ENCODE assay signal across 8 cellular contexts in genomic region chr16:28951410-28951943, GRCh38. TPM values are rescaled to one million over a fixed set of nuclear protein-coding genes. Genes with fewer than 3 reads are reported as not detected.
DNase-seq lines count a peak whose midpoint lies in the region; ATAC-seq and TF ChIP-seq lines count a peak whose summit lies in the region.

No MANE protein-coding gene starts in this region.

- intact Hi-C loops in vagina (cut with DNase I): no loop called here

- in situ Hi-C loops in astrocyte of the cerebellum (cut with HindIII; ENCODE audit: low sequenced_read_pairs): no loop called here

- peak overlapping the region; percentile 88 to 98 (median 94) for H3K4me3 Mint-ChIP-seq in CD8-positive, alpha-beta memory T cell

- TF ChIP-seq POLR2A in vagina (IDR thresholded peaks at IDR 0.05): no peak

- H3K36me3 Mint-ChIP-seq in CD8-positive, alpha-beta memory T cell: peaks cover 0 to 47% (median 6%) of the 10 kb centered on the region in 3 donors

- H3K4me3 ChIP-seq in CD8-positive, alpha-beta memory T cell (ENCODE audit: low read length): peak overlapping the region; percentile 74
- H3K4me3 ChIP-seq in astrocyte of the cerebellum (ENCODE audit: low read depth, low read length): peak overlapping the region; percentile 94
- peak overlapping the region; percentile 86 for H3K4me3 ChIP-seq in lung
- H3K4me3 ChIP-seq in vagina: peak overlapping the region; percentile 69 to 95

- WGBS in lung, 2 donors: 3 to 4% methylated on average over 17 of the region's 17 CpGs

- H3K27me3 ChIP-seq in CD8-positive, alpha-beta memory T cell (ENCODE audit: insufficient read depth, low read length, poor library complexity, severe bottlenecking): no peaks in the 10 kb centered on the region
- no peaks in the 10 kb centered on the region for H3K27me3 ChIP-seq in lung (ENCODE audit: control insufficient read depth, insufficient read depth)
- H3K27me3 ChIP-seq in vagina: no peaks in the 10 kb centered on the region

- peaks cover 15% of the 10 kb centered on the region for H3K4me1 ChIP-seq in CD8-positive, alpha-beta memory T cell (ENCODE audit: insufficient read depth, low read length)
- H3K4me1 ChIP-seq in lung (ENCODE audit: control insufficient read depth in 2 of 2, insufficient read depth in 2 of 2, low read length in 2 of 2) (peaks cover 0 to 2% of the 10 kb centered on the region in 2 donors), vagina (peaks cover 24% of the 10 kb centered on the region)

- H3K4me1 Mint-ChIP-seq in CD8-positive, alpha-beta memory T cell: peaks cover 23 to 42% (median 23%) of the 10 kb centered on the region in 3 donors

- H3K36me3 ChIP-seq in CD8-positive, alpha-beta memory T cell (ENCODE audit: insufficient read depth, low read length): peaks cover 12% of the 10 kb centered on the region
- H3K36me3 ChIP-seq in lung (ENCODE audit: control insufficient read depth in 2 of 2, insufficient read depth in 2 of 2, low read length in 2 of 2) (peaks cover 11 to 21% of the 10 kb centered on the region in 2 donors), vagina (peaks cover 0 to 36% of the 10 kb centered on the region in 2 donors)

- peak overlapping the region; percentile 43 to 92 (median 85) for H3K27ac Mint-ChIP-seq in CD8-positive, alpha-beta memory T cell

- H3K27ac ChIP-seq in CD8-positive, alpha-beta memory T cell (ENCODE audit: low read depth, low read length): peak overlapping the region; percentile 73
- H3K27ac ChIP-seq in lung (ENCODE audit: low read depth in 1 of 2, low read length in 1 of 2) (peak overlapping the region; percentile 74 to 80), vagina (peak overlapping the region; percentile 69)

- H3K9me3 Mint-ChIP-seq in CD8-positive, alpha-beta memory T cell: no peaks in the 10 kb centered on the region

- CTCF ChIA-PET in CD8-positive, alpha-beta memory T cell (lab: Charles Lee): interaction anchor here (0.8 kb wide), 1 partner anchor 9 kb away, joined by 5 read pairs; no protein-coding TSS in a partner anchor

- peak; percentile 17 for ATAC-seq in HG03457 (IDR thresholded peaks at IDR 0.05; ENCODE audit: unreplicated experiment)
- no peak for ATAC-seq in lung (ENCODE audit: insufficient read depth, low FRiP score)
- no peak for ATAC-seq in HG03159 (IDR thresholded peaks at IDR 0.05; ENCODE audit: unreplicated experiment)
- ATAC-seq in GM21723 (IDR thresholded peaks at IDR 0.05; ENCODE audit: unreplicated experiment): no peak

- POLR2A ChIA-PET in CD8-positive, alpha-beta memory T cell (lab: Charles Lee): interaction anchor here (0.6 to 2.1 kb wide), 4 partner anchors 23 to 128 kb away, joined by 7 to 11 read pairs (median 8); partner anchors contain the start of genes ATXN2L, SH2B1 and SPNS1

- DNase-seq in CD8-positive, alpha-beta memory T cell: peak in 1 of 5 donors; percentile 58
- DNase-seq in astrocyte of the cerebellum (ENCODE audit: low read depth) (no peak), lung (ENCODE audit: low spot score) (peak; percentile 43), vagina (ENCODE audit: extremely low spot score in 2 of 2) (no peak)
- no peak for DNase-seq in stimulated activated CD4-positive, alpha-beta T cell treated with anti-CD3 and anti-CD28 coated beads, Interleukin-15, amount 100 ng/mL, for 24 hours

- H3K9me3 ChIP-seq in CD8-positive, alpha-beta memory T cell (ENCODE audit: low read length): no peaks in the 10 kb centered on the region
- no peaks in the 10 kb centered on the region for H3K9me3 ChIP-seq in lung (ENCODE audit: control insufficient read depth in 2 of 2, insufficient read depth in 1 of 2, low read length in 1 of 2)
- no peaks in the 10 kb centered on the region for H3K9me3 ChIP-seq in vagina

- TF ChIP-seq CTCF in astrocyte of the cerebellum (IDR thresholded peaks at IDR 0.05; ENCODE audit: low read depth, low read length, missing control alignments): no peak
- TF ChIP-seq CTCF in lung (IDR thresholded peaks at IDR 0.05; ENCODE audit: control extremely low read depth, extremely low read depth): no peak
- TF ChIP-seq CTCF in vagina (IDR thresholded peaks at IDR 0.05): no peak

- peaks cover 0 to 4% of the 10 kb centered on the region in 2 donors for H3K27me3 Mint-ChIP-seq in CD8-positive, alpha-beta memory T cell

RNA-seq across cellular contexts. Expression of gene NFATC2IP, which starts 0.7 kb away (rescaled TPM):
- 10 to 100 TPM; 75.1 to 77.0 TPM for total RNA-seq in CD8-positive, alpha-beta memory T cell
- 35.0 TPM for polyA plus RNA-seq in CD8-positive, alpha-beta memory T cell
- total RNA-seq in lung: 10 to 100 TPM; 31.4 to 37.0 TPM
- polyA plus RNA-seq in lung: 10 to 100 TPM; 21.0 to 23.5 TPM
- 26.0 TPM for total RNA-seq in vagina

RNA-seq across cellular contexts. Expression of gene CD19, which starts 19.7 kb away (rescaled TPM):
- not detected for total RNA-seq in CD8-positive, alpha-beta memory T cell
- polyA plus RNA-seq in CD8-positive, alpha-beta memory T cell: not detected
- total RNA-seq in lung: 1 to 10 TPM in 1 of 2 donors, under 1 TPM in 1; 0.34 to 2.8 TPM
- polyA plus RNA-seq in lung: 1 to 10 TPM in 1 of 2 donors, under 1 TPM in 1; 0.33 to 2.0 TPM
- not detected for total RNA-seq in vagina

RNA-seq across cellular contexts. Expression of gene SPNS1, which starts 23.1 kb away (rescaled TPM):
- 10 to 100 TPM; 36.5 to 40.9 TPM for total RNA-seq in CD8-positive, alpha-beta memory T cell
- polyA plus RNA-seq in CD8-positive, alpha-beta memory T cell: 33.2 TPM
- 10 to 100 TPM; 26.0 to 71.5 TPM for total RNA-seq in lung
- polyA plus RNA-seq in lung: 10 to 100 TPM; 54.1 to 63.3 TPM
- total RNA-seq in vagina: 29.0 TPM

RNA-seq across cellular contexts. Expression of gene RABEP2, which starts 26.4 kb away (rescaled TPM):
- total RNA-seq in CD8-positive, alpha-beta memory T cell: 10 to 100 TPM; 20.8 to 21.7 TPM
- polyA plus RNA-seq in CD8-positive, alpha-beta memory T cell: 6.6 TPM
- 10 to 100 TPM; 29.0 to 34.9 TPM for total RNA-seq in lung
- 10 to 100 TPM; 20.0 to 28.6 TPM for polyA plus RNA-seq in lung
- total RNA-seq in vagina: 44.7 TPM

RNA-seq across cellular contexts. Expression of gene LAT, which starts 33.4 kb away (rescaled TPM):
- 100 to 1,000 TPM; 195 to 203 TPM for total RNA-seq in CD8-positive, alpha-beta memory T cell
- polyA plus RNA-seq in CD8-positive, alpha-beta memory T cell: 331 TPM
- total RNA-seq in lung: 10 to 100 TPM in 1 of 2 donors, 1 to 10 TPM in 1; 2.9 to 14.3 TPM
- polyA plus RNA-seq in lung: 10 to 100 TPM; 12.6 to 16.6 TPM
- 4.7 TPM for total RNA-seq in vagina
